In the genomic region with DNA sequence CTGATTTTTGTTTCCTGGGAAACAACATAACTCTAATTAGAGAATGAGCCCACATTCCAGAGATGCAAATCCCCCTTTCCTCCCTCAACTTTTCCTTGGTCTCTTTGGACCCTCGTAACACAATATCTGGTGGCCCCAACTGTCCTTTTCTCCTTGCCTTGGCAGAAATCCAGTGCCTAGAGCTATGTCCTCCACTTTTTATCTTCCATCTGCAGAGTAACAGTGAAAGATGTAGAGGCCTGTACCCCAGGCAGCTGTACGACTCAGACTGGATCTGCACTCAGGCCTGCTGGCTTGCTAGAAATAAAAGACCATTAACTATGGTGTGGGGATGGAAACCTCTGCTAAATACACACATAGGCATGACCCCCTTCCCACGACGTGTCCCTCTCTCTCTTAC, we compare ENCODE assay signal across 18 cellular contexts.
"Had no signal": no experiment of that assay in that cellular context is flagged by ENCODE, and none has a peak within 500 bp of the region (broad histone marks: within the 10 kb centered on the region; RNA-seq: fewer than 3 reads in every experiment).

No MANE protein-coding gene starts in this region.

- H3K4me1 ChIP-seq: lower lobe of right lung, parathyroid adenoma had no signal

- H3K27ac ChIP-seq: lower lobe of right lung, parathyroid adenoma had no signal

- H3K36me3 ChIP-seq: lower lobe of right lung had no signal

- H3K27ac Mint-ChIP-seq: activated CD8-positive, alpha-beta T cell treated with anti-CD3 and anti-CD28 coated beads for 36 hours; activated naive CD8-positive, alpha-beta T cell; T-helper 17 cell; WTC11 had no signal

- H3K27me3 Mint-ChIP-seq: activated CD8-positive, alpha-beta T cell treated with anti-CD3 and anti-CD28 coated beads for 36 hours; activated naive CD8-positive, alpha-beta T cell; naive B cell; stimulated activated naive CD8-positive, alpha-beta T cell treated with anti-CD3 and anti-CD28 coated beads, Interleukin-15, amount 100 ng/mL, for 72 hours; T-helper 17 cell had no signal

- FAIRE-seq: islet of Langerhans, TTC549 had no signal

- H3K4me1 Mint-ChIP-seq: naive B cell; stimulated activated naive CD8-positive, alpha-beta T cell treated with anti-CD3 and anti-CD28 coated beads, Interleukin-15, amount 100 ng/mL, for 72 hours; WTC11 had no signal

- DNase-seq: activated CD4-positive, alpha-beta T cell treated with anti-CD3 and anti-CD28 coated beads for 48 hours; activated CD8-positive, alpha-beta memory T cell treated with anti-CD3 and anti-CD28 coated beads, Interleukin-2, amount 50 U/mL, for 4 hours; activated CD8-positive, alpha-beta T cell treated with anti-CD3 and anti-CD28 coated beads for 36 hours; activated effector memory CD4-positive, alpha-beta T cell treated with anti-CD3 and anti-CD28 coated beads, Interleukin-2, amount 50 U/mL, for 16 hours; activated T-cell treated with anti-CD3 and anti-CD28 coated beads, Interleukin-2, amount 50 U/mL, for 48 hours; cerebellar nuclear complex; dermis blood vessel endothelial cell; left colon; lower lobe of right lung; naive B cell; stimulated activated CD4-positive, alpha-beta T cell treated with anti-CD3 and anti-CD28 coated beads, Interleukin-1b, Interleukin-23, amount 100 ng/mL, for 48 hours; stimulated activated naive CD8-positive, alpha-beta T cell treated with anti-CD3 and anti-CD28 coated beads, Interleukin-15, amount 100 ng/mL, for 72 hours; T-helper 17 cell had no signal

- H3K4me3 ChIP-seq: lower lobe of right lung had no signal

- H3K9me3 ChIP-seq: lower lobe of right lung had no signal

- H3K4me3 Mint-ChIP-seq: activated CD8-positive, alpha-beta T cell treated with anti-CD3 and anti-CD28 coated beads for 36 hours; activated naive CD8-positive, alpha-beta T cell; naive B cell; stimulated activated naive CD8-positive, alpha-beta T cell treated with anti-CD3 and anti-CD28 coated beads, Interleukin-15, amount 100 ng/mL, for 72 hours; T-helper 17 cell; WTC11 had no signal
